ENCODE assay signal across 10 cellular contexts in the genomic region with DNA sequence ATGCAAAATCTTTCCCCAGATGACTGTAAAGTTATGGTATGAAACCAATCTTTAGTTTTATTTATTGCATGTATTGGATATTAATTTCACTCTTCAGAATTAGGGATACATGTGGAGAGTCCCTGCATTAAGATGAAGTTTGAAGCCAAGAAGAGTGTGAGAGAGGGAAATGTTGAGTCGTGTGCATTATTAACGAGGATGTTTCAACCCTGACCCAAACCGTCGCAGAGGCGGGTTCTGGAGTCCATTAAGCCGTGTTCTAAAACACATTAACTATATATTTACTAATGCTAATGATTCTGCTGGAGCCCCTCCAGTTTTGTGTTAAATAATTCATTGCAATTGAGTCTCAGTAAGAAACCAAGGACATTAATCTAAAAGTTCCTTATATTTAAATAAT. TPM values are rescaled to one million over a fixed set of nuclear protein-coding genes. Genes with fewer than 3 reads are reported as not detected.
DNase-seq lines count a peak whose midpoint lies in the region; ATAC-seq, FAIRE-seq and TF ChIP-seq lines count a peak whose summit lies in the region.
"Had no signal": no experiment of that assay in that cellular context is flagged by ENCODE, and none has a peak within 500 bp of the region (broad histone marks: within the 10 kb centered on the region; RNA-seq: fewer than 3 reads in every experiment).

No MANE protein-coding gene starts in this region.

- POLR2A ChIA-PET in HepG2 (lab: Yijun Ruan, JAX), result no interaction called here

- H3K4me3 Mint-ChIP-seq in type B pancreatic cell, result peak overlapping the region; percentile 97

- DNase-seq in HepG2 (ENCODE audit: low spot score), result no peak
- DNase-seq in adipocyte (ENCODE audit: low read depth), result no peak
- DNase-seq in keratinocyte (ENCODE audit: low read depth, low spot score), result no peak
- DNase-seq in type B pancreatic cell (ENCODE audit: extremely low spot score, unreplicated experiment), result no peak
- no peak for DNase-seq in NCI-H226
- no peak for DNase-seq in A172 (ENCODE audit: low spot score)
- DNase-seq: activated CD8-positive, alpha-beta memory T cell treated with anti-CD3 and anti-CD28 coated beads for 24 hours; central memory CD4-positive, alpha-beta T cell had no signal

- no peaks in the 10 kb centered on the region for H3K9me1 ChIP-seq in keratinocyte (ENCODE audit: control insufficient read depth, extremely low read depth, insufficient read depth, low read length)

- no peak for ATAC-seq in HepG2
- ATAC-seq in GM18907 (IDR thresholded peaks at IDR 0.05; ENCODE audit: unreplicated experiment), result no peak

- no peak for TF ChIP-seq POLR2A in HepG2 (IDR thresholded peaks at IDR 0.05; ENCODE audit: insufficient read depth in 1 of 2, low read depth in 2 of 2, low read length in 2 of 2)

- H3K4me3 ChIP-seq in liver (ENCODE audit: low read depth in 1 of 3, low read length in 3 of 3) (peak overlapping the region in 2 of 3 donors; percentile 84 to 97), HepG2 (replicated peaks in 1 of 3; ENCODE audit: insufficient read depth in 1 of 3, low read depth in 2 of 3, low read length in 3 of 3) (no peak overlapping the region), adipocyte (ENCODE audit: low read length) (peak overlapping the region; percentile 89), keratinocyte (ENCODE audit: control insufficient read depth in 2 of 3, extremely low read depth in 1 of 3, insufficient read depth in 2 of 3, low read depth in 1 of 3, low read length in 3 of 3) (no peak overlapping the region)

- CTCF ChIA-PET in HepG2 (lab: Yijun Ruan, JAX; ENCODE audit: low intra/inter-chr PET ratio, low total read pairs), result no interaction called here

- H3K9me3 Mint-ChIP-seq in type B pancreatic cell, result no peaks in the 10 kb centered on the region

- in situ Hi-C loops in HepG2 (cut with HindIII; ENCODE audit: extremely low pct_ligation_motif_present, low pct_unique_long_range_greater_than_20kb), result loop anchor here (10.0 kb wide), 1 partner anchor 143 kb away; no protein-coding TSS in a partner anchor

- H3K4me2 ChIP-seq in HepG2 (ENCODE audit: low read depth, low read length) (no peak overlapping the region), keratinocyte (ENCODE audit: control insufficient read depth, extremely low read depth, insufficient read depth, low read depth, low read length) (peak overlapping the region; percentile 90)

- 22% methylated on average over 6 of the region's 6 CpGs for WGBS in liver
- whole genome bisulfite sequencing in HepG2 (ENCODE audit: low lambda C conversion rate), result 81% methylated on average over 6 of the region's 6 CpGs

- H3K27me3 ChIP-seq in liver (ENCODE audit: control insufficient read depth in 4 of 4, insufficient read depth in 4 of 4, low read length in 3 of 4), result no peaks in the 10 kb centered on the region
- peaks cover 2 to 20% of the 10 kb centered on the region in 2 experiments; a peak in 2 of 5 replicates for H3K27me3 ChIP-seq in HepG2 (ENCODE audit: control insufficient read depth in 1 of 2, insufficient read depth in 2 of 2, low read length in 2 of 2)
- H3K27me3 ChIP-seq in adipocyte (replicated peaks; ENCODE audit: control insufficient read depth, insufficient read depth, low read length), result no peaks in the 10 kb centered on the region
- H3K27me3 ChIP-seq in keratinocyte (ENCODE audit: control insufficient read depth, extremely low read depth, insufficient read depth, low read length), result peaks cover 7% of the 10 kb centered on the region

- H3K36me3 ChIP-seq in liver (ENCODE audit: control insufficient read depth in 4 of 4, insufficient read depth in 3 of 4, low read depth in 1 of 4, low read length in 3 of 4), result no peaks in the 10 kb centered on the region
- H3K36me3 ChIP-seq in HepG2 (replicated peaks in 1 of 2; ENCODE audit: control insufficient read depth in 1 of 2, insufficient read depth in 2 of 2, low read length in 2 of 2), result no peaks in the 10 kb centered on the region
- no peaks in the 10 kb centered on the region for H3K36me3 ChIP-seq in adipocyte (ENCODE audit: control insufficient read depth, insufficient read depth, low read length, severe bottlenecking)
- no peaks in the 10 kb centered on the region for H3K36me3 ChIP-seq in keratinocyte (ENCODE audit: control insufficient read depth in 2 of 2, extremely low read depth in 1 of 2, insufficient read depth in 2 of 2, low read length in 2 of 2)

- H3K27ac ChIP-seq in liver (ENCODE audit: low read depth in 1 of 2, low read length in 2 of 2), result peak overlapping the region; percentile 89 to 95
- no peak overlapping the region for H3K27ac ChIP-seq in HepG2 (ENCODE audit: extremely low read length, insufficient read depth, low read length)
- H3K27ac ChIP-seq in keratinocyte (ENCODE audit: control insufficient read depth, insufficient read depth, low read length), result no peak overlapping the region

- H3K79me2 ChIP-seq in HepG2 (ENCODE audit: insufficient read depth, low read length) (no peaks in the 10 kb centered on the region), keratinocyte (ENCODE audit: control insufficient read depth, insufficient read depth, low read length) (peaks cover 2% of the 10 kb centered on the region)

- TF ChIP-seq RAD21 in liver (IDR thresholded peaks at IDR 0.05) (no peak), HepG2 (CRISPR knock-in tag; IDR thresholded peaks at IDR 0.05) (no peak)

- H2AFZ ChIP-seq in HepG2 (ENCODE audit: low read length) (no peak overlapping the region), keratinocyte (ENCODE audit: control insufficient read depth, low read length) (no peak overlapping the region)

- peaks cover 7% of the 10 kb centered on the region for H3K27me3 Mint-ChIP-seq in type B pancreatic cell

- H3K27ac Mint-ChIP-seq in type B pancreatic cell, result peak overlapping the region; percentile 80

- no peaks in the 10 kb centered on the region for H3K9me3 ChIP-seq in liver (ENCODE audit: control insufficient read depth in 4 of 4, low read length in 3 of 4)
- H3K9me3 ChIP-seq in HepG2 (ENCODE audit: low read length), result no peaks in the 10 kb centered on the region
- H3K9me3 ChIP-seq in adipocyte (ENCODE audit: control insufficient read depth, low read length), result no peaks in the 10 kb centered on the region
- H3K9me3 ChIP-seq in keratinocyte (ENCODE audit: control insufficient read depth, low read depth, low read length), result no peaks in the 10 kb centered on the region

- H4K20me1 ChIP-seq in HepG2 (ENCODE audit: insufficient read depth, low read length) (no peaks in the 10 kb centered on the region), keratinocyte (ENCODE audit: control insufficient read depth, extremely low read depth, insufficient read depth, low read length) (no peaks in the 10 kb centered on the region)

- no peak for TF ChIP-seq EP300 in HepG2 (IDR thresholded peaks at IDR 0.05; ENCODE audit: low read depth in 2 of 2, low read length in 2 of 2)
- no peak for TF ChIP-seq EP300 in HepG2 (CRISPR knock-in tag; IDR thresholded peaks at IDR 0.05; ENCODE audit: borderline replicate concordance)

- no TSS peak for BruUV-seq in HepG2 (replicated peaks; lab: Mats Ljungman, UMichigan)

- dilution Hi-C loops in keratinocyte (cut with MboI; ENCODE audit: extremely low pct_ligation_motif_present, low sequenced_read_pairs), result no loop called here

- no peaks in the 10 kb centered on the region for H3K36me3 Mint-ChIP-seq in type B pancreatic cell

- TF ChIP-seq CTCF in liver (IDR thresholded peaks at IDR 0.05; ENCODE audit: low read depth, low read length, missing input control) (no peak), HepG2 (CRISPR knock-in tag; IDR thresholded peaks at IDR 0.05) (no peak), keratinocyte (optimal IDR thresholded peaks at IDR 0.05 in 1 of 3, IDR thresholded peaks at IDR 0.05 in 1 of 3, conservative IDR thresholded peaks at IDR 0.05 in 1 of 3; ENCODE audit: extremely low read depth in 1 of 3, insufficient read depth in 2 of 3, low read length in 3 of 3) (no peak), type B pancreatic cell (conservative IDR thresholded peaks at IDR 0.05) (no peak)

- FAIRE-seq in HepG2 (lab: Jason Lieb, UNC) (no peak), keratinocyte (lab: Jason Lieb, UNC) (no peak)

- peaks cover 30% of the 10 kb centered on the region for H3K4me1 Mint-ChIP-seq in type B pancreatic cell (ENCODE audit: unreplicated experiment)

- H3K4me1 ChIP-seq in liver (ENCODE audit: control insufficient read depth in 4 of 4, insufficient read depth in 4 of 4, low read length in 3 of 4) (peaks cover 0 to 20% (median 7%) of the 10 kb centered on the region in 4 donors), HepG2 (ENCODE audit: insufficient read depth, low read length) (peaks cover 8% of the 10 kb centered on the region; the same call in 1 of the 2 replicates), adipocyte (ENCODE audit: control insufficient read depth, insufficient read depth, low read length) (peaks cover 41% of the 10 kb centered on the region), keratinocyte (ENCODE audit: control insufficient read depth, extremely low read depth, insufficient read depth, low read length) (peaks cover 14% of the 10 kb centered on the region)

- intact Hi-C loops in HepG2 (cut with micrococcal nuclease; ENCODE audit: unreplicated experiment), result loop anchor here (2.0 kb wide), 1 partner anchor 143 kb away; no protein-coding TSS in a partner anchor

- H3K9ac ChIP-seq in liver (ENCODE audit: low read depth in 1 of 2, low read length in 2 of 2) (peak overlapping the region in 1 of 2 donors; percentile 84), HepG2 (ENCODE audit: insufficient read depth, low read depth, low read length) (no peak overlapping the region), adipocyte (ENCODE audit: low read length) (peak overlapping the region; percentile 86), keratinocyte (ENCODE audit: control insufficient read depth, extremely low read depth, insufficient read depth, low read length) (no peak overlapping the region)

RNA-seq across cellular contexts. Expression of gene CDK14, which starts 1.8 kb away (rescaled TPM):
- 10 to 100 TPM in 1 of 2 donors, 1 to 10 TPM in 1; 9.5 to 12.4 TPM for total RNA-seq in liver
- polyA plus RNA-seq in liver, result 1 to 10 TPM; 4.2 to 5.3 TPM
- 0.66 and 0.71 TPM in 2 replicates for total RNA-seq in HepG2 (2016; rRNA removed; fragmentation: Illumina TruSeq; extraction: Trizol)
- total RNA-seq in HepG2 (2016; cell fraction: cytosol; rRNA removed; fragmentation: Illumina TruSeq; extraction: Trizol; ENCODE audit: low read depth), result 1.3 and 1.9 TPM in 2 replicates
- 1.0 and 1.3 TPM in 2 replicates for total RNA-seq in HepG2 (2016; cell fraction: insoluble cytoplasmic fraction; rRNA removed; fragmentation: Illumina TruSeq; extraction: Trizol)
- 0.74 and 1.5 TPM in 2 replicates for total RNA-seq in HepG2 (2016; cell fraction: membrane; rRNA removed; fragmentation: Illumina TruSeq; extraction: Trizol)
- 1.3 and 1.6 TPM in 2 replicates for total RNA-seq in HepG2 (2016; cell fraction: nucleus; rRNA removed; fragmentation: Illumina TruSeq; extraction: Trizol)
- 0.16 and 0.26 TPM in 2 replicates for polyA plus RNA-seq in HepG2 (2011; rRNA removed)
- 0.07 and 0.14 TPM in 2 replicates for polyA plus RNA-seq in HepG2 (2011; cell fraction: cytosol; rRNA removed)
- polyA plus RNA-seq in HepG2 (2011; cell fraction: nucleus; rRNA removed), result 0.06 and 0.64 TPM in 2 replicates
- 0.27 and 0.28 TPM in 2 replicates for polyA plus RNA-seq in HepG2 (2012)
- polyA plus RNA-seq in HepG2 (2016; cell fraction: cytosol; fragmentation: Illumina TruSeq; extraction: Trizol; ENCODE audit: low read depth), result 0.12 and 0.19 TPM in 2 replicates
- polyA plus RNA-seq in HepG2 (2016; cell fraction: insoluble cytoplasmic fraction; fragmentation: Illumina TruSeq; extraction: Trizol; ENCODE audit: low read depth), result 0.29 and 1.1 TPM in 2 replicates
- 0.07 and 0.38 TPM in 2 replicates for polyA plus RNA-seq in HepG2 (2016; cell fraction: membrane; fragmentation: Illumina TruSeq; extraction: Trizol; ENCODE audit: low read depth)
- polyA plus RNA-seq in HepG2 (2016; cell fraction: nucleus; fragmentation: Illumina TruSeq; extraction: Trizol; ENCODE audit: insufficient read depth, low read depth), result 0.18 and 1.0 TPM in 2 replicates
- polyA minus RNA-seq in HepG2 (2011; rRNA and poly(A)+ RNA removed; ENCODE audit: low replicate concordance), result 0.32 and 39.9 TPM in 2 replicates
- polyA minus RNA-seq in HepG2 (2011; cell fraction: cytosol; rRNA and poly(A)+ RNA removed), result 0.09 and 0.30 TPM in 2 replicates
- 3.6 and 5.2 TPM in 2 replicates for polyA minus RNA-seq in HepG2 (2011; cell fraction: nucleus; rRNA and poly(A)+ RNA removed)
- 3.5 to 4.0 TPM (median 3.7 TPM) in 3 replicates for polyA plus RNA-seq in keratinocyte
- 2.2 TPM for polyA plus RNA-seq in keratinocyte (2011; ENCODE audit: low read depth)
- 2.3 and 4.6 TPM in 2 replicates for polyA plus RNA-seq in keratinocyte (2011; cell fraction: cytosol; rRNA removed)
- 2.7 and 4.0 TPM in 2 replicates for polyA plus RNA-seq in keratinocyte (2011; cell fraction: nucleus; rRNA removed)
- 1.6 and 3.2 TPM in 2 replicates for polyA plus RNA-seq in keratinocyte (2012; ENCODE audit: low replicate concordance)
- 1.6 to 8.9 TPM (median 8.7 TPM) in 3 replicates for polyA minus RNA-seq in keratinocyte
- polyA minus RNA-seq in keratinocyte (2011; cell fraction: cytosol; rRNA and poly(A)+ RNA removed), result 3.5 TPM
- 8.3 and 16.8 TPM in 2 replicates for polyA minus RNA-seq in keratinocyte (2011; cell fraction: nucleus; rRNA and poly(A)+ RNA removed)
- 38.1 and 43.5 TPM in 2 replicates for total RNA-seq in type B pancreatic cell (ENCODE audit: low replicate concordance)
- total RNA-seq in A172 (2014; rRNA removed; shearing (Covaris generic)), result 19.6 and 22.3 TPM in 2 replicates

Comparison
In these comparisons a context has a peak if more than half of its experiments do, and no peak if none do; other contexts are left out.
1. H3K27ac ChIP-seq: peak in liver (2 of 2); none in HepG2 (single experiment) and keratinocyte (single experiment).
2. H3K4me3 ChIP-seq: peak in liver (2 of 3) and adipocyte (single experiment); none in HepG2 (0 of 3) and keratinocyte (0 of 3).